In the genomic region with DNA sequence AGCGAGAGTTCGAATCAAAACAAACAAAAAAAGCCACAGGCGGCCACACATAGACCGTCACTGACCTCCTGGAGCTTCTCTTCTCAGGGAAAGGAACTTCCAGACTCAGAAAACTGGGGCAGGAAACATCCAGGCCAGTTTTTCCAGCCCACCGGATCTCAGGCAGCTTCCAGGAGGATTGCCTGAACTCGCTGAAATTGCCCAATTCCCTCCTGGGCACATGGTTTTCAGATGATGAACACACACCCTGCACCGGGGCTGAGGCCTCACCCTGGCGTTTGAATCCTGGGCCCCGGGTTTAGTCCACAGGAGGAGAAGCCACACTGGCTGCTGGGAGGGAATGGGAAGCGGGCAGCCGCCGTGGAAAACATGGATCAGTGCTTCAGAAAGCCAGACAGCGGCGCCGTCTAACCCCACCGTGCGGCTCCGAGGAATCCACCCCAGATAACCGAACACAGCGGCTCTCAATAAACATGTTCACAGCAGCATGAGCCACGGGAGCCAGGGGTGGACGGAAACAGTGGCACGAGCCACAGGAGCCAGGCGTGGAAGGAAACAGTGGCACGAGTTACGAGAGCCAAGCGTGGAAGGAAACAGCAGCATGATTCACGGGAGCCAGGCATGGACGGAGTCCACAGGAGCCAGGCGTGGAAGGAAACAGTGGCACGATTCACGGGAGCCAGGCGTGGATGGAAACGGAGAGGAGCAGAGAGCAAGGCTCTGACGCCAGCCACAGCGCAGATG, we compare ENCODE assay signal across 1 cellular context.
A peak's percentile ranks its signal among the peaks of the same experiment; 100 is the strongest.
TF ChIP-seq lines count a peak whose summit lies in the region.

No MANE protein-coding gene starts in this region.

TF ChIP-seq in HepG2, 621 proteins besides CTCF, POLR2A, EP300 and RAD21 (continued from another document and continues in another):
- TF ChIP-seq, protein P1, sequence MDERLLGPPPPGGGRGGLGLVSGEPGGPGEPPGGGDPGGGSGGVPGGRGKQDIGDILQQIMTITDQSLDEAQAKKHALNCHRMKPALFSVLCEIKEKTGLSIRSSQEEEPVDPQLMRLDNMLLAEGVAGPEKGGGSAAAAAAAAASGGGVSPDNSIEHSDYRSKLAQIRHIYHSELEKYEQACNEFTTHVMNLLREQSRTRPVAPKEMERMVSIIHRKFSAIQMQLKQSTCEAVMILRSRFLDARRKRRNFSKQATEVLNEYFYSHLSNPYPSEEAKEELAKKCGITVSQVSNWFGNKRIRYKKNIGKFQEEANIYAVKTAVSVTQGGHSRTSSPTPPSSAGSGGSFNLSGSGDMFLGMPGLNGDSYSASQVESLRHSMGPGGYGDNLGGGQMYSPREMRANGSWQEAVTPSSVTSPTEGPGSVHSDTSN (CRISPR knock-in tag; IDR thresholded peaks at IDR 0.05): no peak
- TF ChIP-seq ZNF138 (CRISPR knock-in tag; IDR thresholded peaks at IDR 0.05; ENCODE audit: low read depth) (peak; percentile 67; the same call in 1 of the 2 replicates), ZBTB3 (CRISPR knock-in tag; IDR thresholded peaks at IDR 0.05; ENCODE audit: borderline replicate concordance, low read depth) (no peak; the same call in 1 of the 2 replicates), PHF20 (CRISPR knock-in tag; IDR thresholded peaks at IDR 0.05) (no peak), IRX3 (CRISPR knock-in tag; IDR thresholded peaks at IDR 0.05; ENCODE audit: borderline replicate concordance, low read depth) (peak; percentile 71; the same call in 1 of the 2 replicates), MAF1 (CRISPR knock-in tag; IDR thresholded peaks at IDR 0.05; ENCODE audit: borderline replicate concordance) (no peak), ATF7-NPFF (CRISPR knock-in tag; IDR thresholded peaks at IDR 0.05; ENCODE audit: low read depth) (peak; percentile 69; the same call in 1 of the 2 replicates), HOXA3 (CRISPR knock-in tag; IDR thresholded peaks at IDR 0.05) (peak; percentile 89), NFE2 (CRISPR knock-in tag; IDR thresholded peaks at IDR 0.05) (no peak), ZNF432 (CRISPR knock-in tag; IDR thresholded peaks at IDR 0.05; ENCODE audit: borderline replicate concordance) (no peak), NCOA1 (CRISPR knock-in tag; IDR thresholded peaks at IDR 0.05) (no peak), CEBPG (CRISPR knock-in tag; IDR thresholded peaks at IDR 0.05) (peak; percentile 98), FOSL1 (CRISPR knock-in tag; IDR thresholded peaks at IDR 0.05; ENCODE audit: borderline replicate concordance) (no peak), MEF2D (CRISPR knock-in tag; IDR thresholded peaks at IDR 0.05) (peak; percentile 78; the same call in 1 of the 2 replicates), POLR2AphosphoS2 (IDR thresholded peaks at IDR 0.05; ENCODE audit: low read depth, low read length) (no peak), ZMYM3 (CRISPR knock-in tag; IDR thresholded peaks at IDR 0.05) (peak; percentile 97), ATRX (CRISPR knock-in tag; IDR thresholded peaks at IDR 0.05; ENCODE audit: borderline replicate concordance) (no peak), TMF1 (CRISPR knock-in tag; IDR thresholded peaks at IDR 0.05; ENCODE audit: low read depth) (0 out of 2 replicates have a peak, but pooled peaks have one; percentile 38), HOXA5 (CRISPR knock-in tag; IDR thresholded peaks at IDR 0.05) (peak; percentile 81), MXD4 (CRISPR knock-in tag; IDR thresholded peaks at IDR 0.05) (peak; percentile 90; the same call in 1 of the 2 replicates), RCOR2 (CRISPR knock-in tag; IDR thresholded peaks at IDR 0.05) (peak; percentile 68; the same call in 1 of the 2 replicates), KLF12 (CRISPR knock-in tag; IDR thresholded peaks at IDR 0.05; ENCODE audit: borderline replicate concordance) (peak; percentile 71; the same call in 1 of the 2 replicates), ZNF430 (CRISPR knock-in tag; IDR thresholded peaks at IDR 0.05) (peak; percentile 94; the same call in 1 of the 2 replicates), ATAD3A (CRISPR knock-in tag; IDR thresholded peaks at IDR 0.05) (no peak), RARG (CRISPR knock-in tag; IDR thresholded peaks at IDR 0.05; ENCODE audit: low read depth) (no peak), SMAD1 (CRISPR knock-in tag; IDR thresholded peaks at IDR 0.05; ENCODE audit: borderline replicate concordance, low read depth) (no peak), PHF5A (CRISPR knock-in tag; IDR thresholded peaks at IDR 0.05; ENCODE audit: low read depth, unreplicated experiment) (no peak), SOX13 (IDR thresholded peaks at IDR 0.05) (no peak), SOX13 (CRISPR knock-in tag; conservative IDR thresholded peaks at IDR 0.05 in 1 of 2, IDR thresholded peaks at IDR 0.05 in 1 of 2) (peak in 1 of 2 experiments; percentile 40; a peak in 1 of 4 replicates), MTA1 (CRISPR knock-in tag; IDR thresholded peaks at IDR 0.05; ENCODE audit: borderline replicate concordance) (0 out of 2 replicates have a peak, but pooled peaks have one; percentile 36), SRSF9 (IDR thresholded peaks at IDR 0.05; ENCODE audit: borderline replicate concordance, insufficient read depth, low read depth, low read length, poor library complexity, severe bottlenecking) (no peak), ZNF546 (CRISPR knock-in tag; conservative IDR thresholded peaks at IDR 0.05) (0 out of 2 replicates have a peak, but pooled peaks have one; percentile 54), EED (CRISPR knock-in tag; IDR thresholded peaks at IDR 0.05) (0 out of 2 replicates have a peak, but pooled peaks have one; percentile 4), GLI4 (CRISPR knock-in tag; IDR thresholded peaks at IDR 0.05; ENCODE audit: borderline replicate concordance) (no peak), ZNF558 (CRISPR knock-in tag; IDR thresholded peaks at IDR 0.05; ENCODE audit: borderline replicate concordance) (peak; percentile 79; the same call in 1 of the 2 replicates), ZBTB7B (CRISPR knock-in tag; IDR thresholded peaks at IDR 0.05) (peak; percentile 78), ZNF557 (CRISPR knock-in tag; IDR thresholded peaks at IDR 0.05) (peak; percentile 96), ZNF431 (CRISPR knock-in tag; IDR thresholded peaks at IDR 0.05; ENCODE audit: borderline replicate concordance, low read depth) (no peak), ZNF563 (CRISPR knock-in tag; IDR thresholded peaks at IDR 0.05) (peak; percentile 34; the same call in 1 of the 2 replicates), ZMYM4 (CRISPR knock-in tag; IDR thresholded peaks at IDR 0.05) (peak; percentile 69), KLF9 (CRISPR knock-in tag; IDR thresholded peaks at IDR 0.05; ENCODE audit: low read depth) (0 out of 2 replicates have a peak, but pooled peaks have one; percentile 44), ASH2L (IDR thresholded peaks at IDR 0.05; ENCODE audit: insufficient read length, low read depth, low read length) (peak; percentile 34), ZNF703 (CRISPR knock-in tag; IDR thresholded peaks at IDR 0.05; ENCODE audit: borderline replicate concordance) (no peak), ZNF782 (CRISPR knock-in tag; IDR thresholded peaks at IDR 0.05; ENCODE audit: borderline replicate concordance) (peak; percentile 54; the same call in 1 of the 2 replicates), SALL1 (CRISPR knock-in tag; IDR thresholded peaks at IDR 0.05) (peak; percentile 90), ZNF607 (CRISPR knock-in tag; IDR thresholded peaks at IDR 0.05; ENCODE audit: borderline replicate concordance) (peak; percentile 78; the same call in 1 of the 2 replicates), FOSL2 (CRISPR knock-in tag; IDR thresholded peaks at IDR 0.05) (peak; percentile 78), GATAD1 (CRISPR knock-in tag; IDR thresholded peaks at IDR 0.05) (peak; percentile 66)
- TF ChIP-seq, protein P2, sequence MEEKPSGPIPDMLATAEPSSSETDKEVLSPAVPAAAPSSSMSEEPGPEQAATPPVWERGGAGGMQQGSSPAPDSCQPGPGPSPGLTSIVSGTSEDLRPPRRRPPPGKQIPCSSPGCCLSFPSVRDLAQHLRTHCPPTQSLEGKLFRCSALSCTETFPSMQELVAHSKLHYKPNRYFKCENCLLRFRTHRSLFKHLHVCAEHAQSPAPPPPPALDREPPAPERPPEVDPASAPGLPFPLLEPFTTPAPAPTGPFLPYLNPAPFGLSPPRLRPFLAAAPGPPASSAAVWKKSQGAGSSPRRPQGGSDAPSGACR (CRISPR knock-in tag; IDR thresholded peaks at IDR 0.05): no peak
- TF ChIP-seq, protein P3, sequence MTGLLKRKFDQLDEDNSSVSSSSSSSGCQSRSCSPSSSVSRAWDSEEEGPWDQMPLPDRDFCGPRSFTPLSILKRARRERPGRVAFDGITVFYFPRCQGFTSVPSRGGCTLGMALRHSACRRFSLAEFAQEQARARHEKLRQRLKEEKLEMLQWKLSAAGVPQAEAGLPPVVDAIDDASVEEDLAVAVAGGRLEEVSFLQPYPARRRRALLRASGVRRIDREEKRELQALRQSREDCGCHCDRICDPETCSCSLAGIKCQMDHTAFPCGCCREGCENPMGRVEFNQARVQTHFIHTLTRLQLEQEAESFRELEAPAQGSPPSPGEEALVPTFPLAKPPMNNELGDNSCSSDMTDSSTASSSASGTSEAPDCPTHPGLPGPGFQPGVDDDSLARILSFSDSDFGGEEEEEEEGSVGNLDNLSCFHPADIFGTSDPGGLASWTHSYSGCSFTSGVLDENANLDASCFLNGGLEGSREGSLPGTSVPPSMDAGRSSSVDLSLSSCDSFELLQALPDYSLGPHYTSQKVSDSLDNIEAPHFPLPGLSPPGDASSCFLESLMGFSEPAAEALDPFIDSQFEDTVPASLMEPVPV (CRISPR knock-in tag; IDR thresholded peaks at IDR 0.05): peak; percentile 89; the same call in 1 of the 2 replicates
- TF ChIP-seq, protein P4, sequence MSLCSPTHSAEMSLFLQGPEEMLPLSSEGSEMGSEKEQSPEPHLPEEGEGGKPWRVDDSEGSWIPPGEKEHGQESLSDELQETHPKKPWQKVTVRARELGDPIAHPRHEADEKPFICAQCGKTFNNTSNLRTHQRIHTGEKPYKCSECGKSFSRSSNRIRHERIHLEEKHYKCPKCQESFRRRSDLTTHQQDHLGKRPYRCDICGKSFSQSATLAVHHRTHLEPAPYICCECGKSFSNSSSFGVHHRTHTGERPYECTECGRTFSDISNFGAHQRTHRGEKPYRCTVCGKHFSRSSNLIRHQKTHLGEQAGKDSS (CRISPR knock-in tag; IDR thresholded peaks at IDR 0.05; ENCODE audit: borderline replicate concordance, low read depth): peak; percentile 70; the same call in 1 of the 2 replicates
- TF ChIP-seq, protein P5, sequence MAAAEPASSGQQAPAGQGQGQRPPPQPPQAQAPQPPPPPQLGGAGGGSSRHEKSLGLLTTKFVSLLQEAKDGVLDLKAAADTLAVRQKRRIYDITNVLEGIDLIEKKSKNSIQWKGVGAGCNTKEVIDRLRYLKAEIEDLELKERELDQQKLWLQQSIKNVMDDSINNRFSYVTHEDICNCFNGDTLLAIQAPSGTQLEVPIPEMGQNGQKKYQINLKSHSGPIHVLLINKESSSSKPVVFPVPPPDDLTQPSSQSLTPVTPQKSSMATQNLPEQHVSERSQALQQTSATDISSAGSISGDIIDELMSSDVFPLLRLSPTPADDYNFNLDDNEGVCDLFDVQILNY (CRISPR knock-in tag; conservative IDR thresholded peaks at IDR 0.05): no peak
- TF ChIP-seq, protein P6, sequence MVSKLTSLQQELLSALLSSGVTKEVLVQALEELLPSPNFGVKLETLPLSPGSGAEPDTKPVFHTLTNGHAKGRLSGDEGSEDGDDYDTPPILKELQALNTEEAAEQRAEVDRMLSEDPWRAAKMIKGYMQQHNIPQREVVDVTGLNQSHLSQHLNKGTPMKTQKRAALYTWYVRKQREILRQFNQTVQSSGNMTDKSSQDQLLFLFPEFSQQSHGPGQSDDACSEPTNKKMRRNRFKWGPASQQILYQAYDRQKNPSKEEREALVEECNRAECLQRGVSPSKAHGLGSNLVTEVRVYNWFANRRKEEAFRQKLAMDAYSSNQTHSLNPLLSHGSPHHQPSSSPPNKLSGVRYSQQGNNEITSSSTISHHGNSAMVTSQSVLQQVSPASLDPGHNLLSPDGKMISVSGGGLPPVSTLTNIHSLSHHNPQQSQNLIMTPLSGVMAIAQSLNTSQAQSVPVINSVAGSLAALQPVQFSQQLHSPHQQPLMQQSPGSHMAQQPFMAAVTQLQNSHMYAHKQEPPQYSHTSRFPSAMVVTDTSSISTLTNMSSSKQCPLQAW (CRISPR knock-in tag; IDR thresholded peaks at IDR 0.05): peak; percentile 87; the same call in 1 of the 2 replicates
- TF ChIP-seq, protein P7, sequence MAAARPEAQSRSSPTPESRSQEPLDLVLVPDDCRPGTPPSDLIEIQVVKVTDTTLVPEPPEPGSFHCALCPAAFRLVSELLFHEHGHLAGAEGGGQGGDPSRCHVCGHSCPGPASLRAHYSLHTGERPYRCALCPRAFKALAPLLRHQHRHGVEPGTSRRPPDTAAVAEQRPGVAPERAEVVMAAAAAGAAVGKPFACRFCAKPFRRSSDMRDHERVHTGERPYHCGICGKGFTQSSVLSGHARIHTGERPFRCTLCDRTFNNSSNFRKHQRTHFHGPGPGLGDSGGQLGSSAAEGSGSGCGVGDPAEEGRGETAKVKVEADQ (CRISPR knock-in tag; IDR thresholded peaks at IDR 0.05; ENCODE audit: borderline replicate concordance): no peak
- TF ChIP-seq, protein P8, sequence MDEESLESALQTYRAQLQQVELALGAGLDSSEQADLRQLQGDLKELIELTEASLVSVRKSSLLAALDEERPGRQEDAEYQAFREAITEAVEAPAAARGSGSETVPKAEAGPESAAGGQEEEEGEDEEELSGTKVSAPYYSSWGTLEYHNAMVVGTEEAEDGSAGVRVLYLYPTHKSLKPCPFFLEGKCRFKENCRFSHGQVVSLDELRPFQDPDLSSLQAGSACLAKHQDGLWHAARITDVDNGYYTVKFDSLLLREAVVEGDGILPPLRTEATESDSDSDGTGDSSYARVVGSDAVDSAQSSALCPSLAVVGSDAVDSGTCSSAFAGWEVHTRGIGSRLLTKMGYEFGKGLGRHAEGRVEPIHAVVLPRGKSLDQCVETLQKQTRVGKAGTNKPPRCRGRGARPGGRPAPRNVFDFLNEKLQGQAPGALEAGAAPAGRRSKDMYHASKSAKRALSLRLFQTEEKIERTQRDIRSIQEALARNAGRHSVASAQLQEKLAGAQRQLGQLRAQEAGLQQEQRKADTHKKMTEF (CRISPR knock-in tag; IDR thresholded peaks at IDR 0.05): peak; percentile 85
- TF ChIP-seq, protein P9, sequence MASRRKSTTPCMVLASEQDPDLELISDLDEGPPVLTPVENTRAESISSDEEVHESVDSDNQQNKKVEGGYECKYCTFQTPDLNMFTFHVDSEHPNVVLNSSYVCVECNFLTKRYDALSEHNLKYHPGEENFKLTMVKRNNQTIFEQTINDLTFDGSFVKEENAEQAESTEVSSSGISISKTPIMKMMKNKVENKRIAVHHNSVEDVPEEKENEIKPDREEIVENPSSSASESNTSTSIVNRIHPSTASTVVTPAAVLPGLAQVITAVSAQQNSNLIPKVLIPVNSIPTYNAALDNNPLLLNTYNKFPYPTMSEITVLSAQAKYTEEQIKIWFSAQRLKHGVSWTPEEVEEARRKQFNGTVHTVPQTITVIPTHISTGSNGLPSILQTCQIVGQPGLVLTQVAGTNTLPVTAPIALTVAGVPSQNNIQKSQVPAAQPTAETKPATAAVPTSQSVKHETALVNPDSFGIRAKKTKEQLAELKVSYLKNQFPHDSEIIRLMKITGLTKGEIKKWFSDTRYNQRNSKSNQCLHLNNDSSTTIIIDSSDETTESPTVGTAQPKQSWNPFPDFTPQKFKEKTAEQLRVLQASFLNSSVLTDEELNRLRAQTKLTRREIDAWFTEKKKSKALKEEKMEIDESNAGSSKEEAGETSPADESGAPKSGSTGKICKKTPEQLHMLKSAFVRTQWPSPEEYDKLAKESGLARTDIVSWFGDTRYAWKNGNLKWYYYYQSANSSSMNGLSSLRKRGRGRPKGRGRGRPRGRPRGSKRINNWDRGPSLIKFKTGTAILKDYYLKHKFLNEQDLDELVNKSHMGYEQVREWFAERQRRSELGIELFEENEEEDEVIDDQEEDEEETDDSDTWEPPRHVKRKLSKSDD (CRISPR knock-in tag; IDR thresholded peaks at IDR 0.05; ENCODE audit: low read depth): no peak
- TF ChIP-seq, protein P10, sequence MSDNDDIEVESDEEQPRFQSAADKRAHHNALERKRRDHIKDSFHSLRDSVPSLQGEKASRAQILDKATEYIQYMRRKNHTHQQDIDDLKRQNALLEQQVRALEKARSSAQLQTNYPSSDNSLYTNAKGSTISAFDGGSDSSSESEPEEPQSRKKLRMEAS (IDR thresholded peaks at IDR 0.05): peak; percentile 98
